Comparison of ENCODE assay signal across 10 cellular contexts in genomic region chrX:69152398-69152797, GRCh38. TPM values are rescaled to one million over a fixed set of nuclear protein-coding genes. Genes with fewer than 3 reads are reported as not detected.
DNase-seq lines count a peak whose midpoint lies in the region; ATAC-seq and TF ChIP-seq lines count a peak whose summit lies in the region.
"Had no signal": no experiment of that assay in that cellular context is flagged by ENCODE, and none has a peak within 500 bp of the region (broad histone marks: within the 10 kb centered on the region; RNA-seq: fewer than 3 reads in every experiment).

No MANE protein-coding gene starts in this region.

- H3F3A ChIP-seq in PC-9 (ENCODE audit: insufficient read depth, low read depth): peaks cover 28% of the 10 kb centered on the region

- BruUV-seq in PC-9 (replicated peaks; lab: Mats Ljungman, UMichigan): no TSS peak

- peak; percentile 34 to 58 for ATAC-seq in right cardiac atrium

- H3K79me2 ChIP-seq in PC-9 (ENCODE audit: low read depth): no peaks in the 10 kb centered on the region

- H3K9me3 ChIP-seq in PC-9 (ENCODE audit: insufficient read depth, low read depth) (no peaks in the 10 kb centered on the region), right cardiac atrium (ENCODE audit: control insufficient read depth, low read length) (no peaks in the 10 kb centered on the region), transverse colon (no peaks in the 10 kb centered on the region)

- H3K36me3 ChIP-seq in PC-9 (ENCODE audit: low read depth) (no peaks in the 10 kb centered on the region), transverse colon (no peaks in the 10 kb centered on the region)

- no peak for TF ChIP-seq CTCF in PC-9 (conservative IDR thresholded peaks at IDR 0.05)
- no peak for TF ChIP-seq CTCF in transverse colon (IDR thresholded peaks at IDR 0.05)

- no peak for TF ChIP-seq EP300 in transverse colon (IDR thresholded peaks at IDR 0.05; ENCODE audit: low read depth)

- H3K4me3 ChIP-seq in PC-9 (no peak overlapping the region), right cardiac atrium (ENCODE audit: low read length) (no peak overlapping the region), transverse colon (no peak overlapping the region)

- H3K27ac ChIP-seq in PC-9: peak overlapping the region; percentile 90
- peak overlapping the region; percentile 19 for H3K27ac ChIP-seq in right cardiac atrium (ENCODE audit: low read length)
- no peak overlapping the region for H3K27ac ChIP-seq in transverse colon
- H3K27ac ChIP-seq: VCaP had no signal

- no peaks in the 10 kb centered on the region for H3K27me3 ChIP-seq in PC-9 (ENCODE audit: insufficient read depth, low read depth)
- H3K27me3 ChIP-seq in right cardiac atrium (ENCODE audit: control insufficient read depth, insufficient read depth): no peaks in the 10 kb centered on the region
- H3K27me3 ChIP-seq in transverse colon: no peaks in the 10 kb centered on the region

- no peaks in the 10 kb centered on the region for H3K9me2 ChIP-seq in PC-9 (ENCODE audit: insufficient read depth)

- TF ChIP-seq POLR2A in transverse colon (IDR thresholded peaks at IDR 0.05): no peak

- H3K4me1 ChIP-seq in PC-9 (replicated peaks; ENCODE audit: insufficient read depth) (peaks cover 49% of the 10 kb centered on the region), right cardiac atrium (ENCODE audit: control insufficient read depth, insufficient read depth, low read length) (no peaks in the 10 kb centered on the region), transverse colon (no peaks in the 10 kb centered on the region)

- in situ Hi-C loops in transverse colon (cut with MboI; ENCODE audit: low pct_ligation_motif_present in 1 of 4, low pct_unique_long_range_greater_than_20kb in 1 of 4, low sequenced_read_pairs in 3 of 4): no loop called here

- no peak overlapping the region for H2AFZ ChIP-seq in PC-9

- POLR2A ChIA-PET in PC-9 (lab: Charles Lee; ENCODE audit: unreplicated experiment) (no interaction called here), HEK293T (lab: Yijun Ruan, JAX) (interaction anchor here (1.3 kb wide), 1 partner anchor 72 kb away, joined by 3 read pairs; no protein-coding TSS in a partner anchor)

- DNase-seq in NOMO-1 treated with DMSO at 0.1 percent for 48 hours (lab: John Stamatoyannopoulos, UW; ENCODE audit: unreplicated experiment) (peak; percentile 14), NOMO-1 treated with dmso at 0.1 percent for 144 hours (lab: John Stamatoyannopoulos, UW; ENCODE audit: unreplicated experiment) (no peak), PC-9 (peak; percentile 77 to 91), right cardiac atrium (peak; percentile 43 to 83 (median 68)), transverse colon (peak; percentile 43), NCI-H526 treated with DMSO at 0.1 percent for 48 hours (lab: John Stamatoyannopoulos, UW) (no peak), HEK293T (ENCODE audit: extremely low spot score) (no peak)
- no peak for DNase-seq in activated naive CD4-positive, alpha-beta T cell (lab: John Stamatoyannopoulos, UW)
- DNase-seq: NCI-H1048 had no signal

- CTCF ChIA-PET in PC-9 (lab: Charles Lee): interaction anchor here (0.7 kb wide), 1 partner anchor 69 kb away, joined by 6 read pairs; no protein-coding TSS in a partner anchor
- CTCF ChIA-PET in HEK293T (lab: Yijun Ruan, JAX): no interaction called here

- WGBS in right cardiac atrium: 34% methylated on average over 1 of the region's 1 CpG
- 32% methylated on average over 1 of the region's 1 CpG; no CpG with 5 or more reads in 1 of the 2 donors for WGBS in transverse colon (ENCODE audit: low coverage in 1 of 2), 2 donors

- peak overlapping the region; percentile 10 for H3K4me2 ChIP-seq in PC-9

- H4K20me1 ChIP-seq in PC-9 (ENCODE audit: insufficient read depth): no peaks in the 10 kb centered on the region

- intact Hi-C loops in PC-9 (cut with micrococcal nuclease; ENCODE audit: unreplicated experiment) (loop anchor here (2.0 kb wide), 2 partner anchors 44 to 324 kb away; partner anchors contain the start of gene EFNB1), right cardiac atrium (cut with DNase I) (loop anchor here in 2 of 4 donors (10.0 kb wide), 2 partner anchors 62 to 132 kb away; no protein-coding TSS in a partner anchor), transverse colon (cut with DNase I; ENCODE audit: low total_unique reads) (no loop called here)

TF ChIP-seq in HEK293T, 16 proteins besides CTCF, POLR2A, EP300 and RAD21:
- TF ChIP-seq NFRKB (IDR thresholded peaks at IDR 0.05): no peak
- TF ChIP-seq FOXK2 (IDR thresholded peaks at IDR 0.05): no peak
- TF ChIP-seq SUZ12 (IDR thresholded peaks at IDR 0.05): no peak
- TF ChIP-seq PKNOX1 (IDR thresholded peaks at IDR 0.05): no peak
- TF ChIP-seq L3MBTL2 (conservative IDR thresholded peaks at IDR 0.05): no peak
- TF ChIP-seq TARDBP (IDR thresholded peaks at IDR 0.05): no peak
- TF ChIP-seq ZNF384 (IDR thresholded peaks at IDR 0.05): no peak
- no peak for TF ChIP-seq LEF1 (IDR thresholded peaks at IDR 0.05; ENCODE audit: borderline replicate concordance)
- TF ChIP-seq HDGF (IDR thresholded peaks at IDR 0.05; ENCODE audit: borderline replicate concordance): no peak
- no peak for TF ChIP-seq ELF4 (IDR thresholded peaks at IDR 0.05)
- no peak for TF ChIP-seq FOXM1 (IDR thresholded peaks at IDR 0.05; ENCODE audit: borderline replicate concordance)
- TF ChIP-seq BHLHE40 (IDR thresholded peaks at IDR 0.05; ENCODE audit: borderline replicate concordance): no peak

RNA-seq across cellular contexts. Expression of gene PJA1, which starts 12.9 kb away (rescaled TPM):
- 22.7 and 27.7 TPM in 2 replicates for total RNA-seq in PC-9 (2021)
- 10 to 100 TPM; 14.1 to 20.8 (median 18.5) TPM for total RNA-seq in right cardiac atrium
- polyA plus RNA-seq in right cardiac atrium: 12.3 TPM
- total RNA-seq in transverse colon: 10 to 100 TPM in 1 of 4 donors, 1 to 10 TPM in 3; 2.2 to 31.4 (median 6.9) TPM

Comparison
In these comparisons a context has a peak if more than half of its experiments do, and no peak if none do; other contexts are left out.
1. DNase-seq: peak in NOMO-1 treated with DMSO at 0.1 percent for 48 hours (single experiment), PC-9 (2 of 2), right cardiac atrium (3 of 3) and transverse colon (single experiment); none in NOMO-1 treated with dmso at 0.1 percent for 144 hours (single experiment), activated naive CD4-positive, alpha-beta T cell (0 of 4), NCI-H526 treated with DMSO at 0.1 percent for 48 hours (single experiment) and HEK293T (single experiment).
2. H3K27ac ChIP-seq: peak in PC-9 (single experiment) and right cardiac atrium (single experiment); none in transverse colon (0 of 4).